ENCODE assay signal across 18 cellular contexts in genomic region chr14:102727336-102728095, GRCh38.
"Had no signal": no experiment of that assay in that cellular context is flagged by ENCODE, and none has a peak within 500 bp of the region (broad histone marks: within the 10 kb centered on the region; RNA-seq: fewer than 3 reads in every experiment).

No MANE protein-coding gene starts in this region.

- H3K4me3 Mint-ChIP-seq: activated CD4-positive, alpha-beta memory T cell treated with anti-CD3 and anti-CD28 coated beads for 36 hours; activated CD4-positive, alpha-beta T cell treated with anti-CD3 and anti-CD28 coated beads for 36 hours; activated naive CD4-positive, alpha-beta T cell treated with anti-CD3 and anti-CD28 coated beads, Interleukin-2, amount 50 U/mL, for 24 hours; activated T-cell treated with anti-CD3 and anti-CD28 coated beads, Interleukin-2, amount 50 U/mL, for 4 hours; memory B cell; nephron had no signal

- H3K9me3 Mint-ChIP-seq: activated CD4-positive, alpha-beta memory T cell treated with anti-CD3 and anti-CD28 coated beads for 36 hours; activated naive CD4-positive, alpha-beta T cell treated with anti-CD3 and anti-CD28 coated beads, Interleukin-2, amount 50 U/mL, for 24 hours; activated T-cell treated with anti-CD3 and anti-CD28 coated beads, Interleukin-2, amount 50 U/mL, for 4 hours; memory B cell; nephron had no signal

- H3K27me3 ChIP-seq: adrenal gland, gastroesophageal sphincter, upper lobe of left lung had no signal

- H3K27ac ChIP-seq: adrenal gland, coronary artery, epithelial cell of prostate, gastroesophageal sphincter, upper lobe of left lung, WERI-Rb-1 had no signal

- H3K4me1 ChIP-seq: adrenal gland, gastroesophageal sphincter, upper lobe of left lung had no signal

- H3K27me3 Mint-ChIP-seq: activated CD4-positive, alpha-beta memory T cell treated with anti-CD3 and anti-CD28 coated beads for 36 hours; activated CD4-positive, alpha-beta T cell treated with anti-CD3 and anti-CD28 coated beads for 36 hours; activated naive CD4-positive, alpha-beta T cell treated with anti-CD3 and anti-CD28 coated beads, Interleukin-2, amount 50 U/mL, for 24 hours; memory B cell had no signal

- DNase-seq: activated CD4-positive, alpha-beta memory T cell treated with anti-CD3 and anti-CD28 coated beads for 36 hours; activated CD4-positive, alpha-beta T cell treated with anti-CD3 and anti-CD28 coated beads for 36 hours; activated effector memory CD4-positive, alpha-beta T cell treated with Interleukin-2 at 50 U/mL for 16 hours; activated T-cell treated with anti-CD3 and anti-CD28 coated beads, Interleukin-2, amount 50 U/mL, for 4 hours; central memory CD4-positive, alpha-beta T cell; effector CD8-positive, alpha-beta T cell; stimulated activated CD4-positive, alpha-beta T cell treated with anti-CD3 and anti-CD28 coated beads, Interleukin-2, amount 100 ng/mL, for 24 hours; stimulated activated naive CD4-positive, alpha-beta T cell; upper lobe of left lung; WERI-Rb-1 had no signal

- H3K27ac Mint-ChIP-seq: activated CD4-positive, alpha-beta memory T cell treated with anti-CD3 and anti-CD28 coated beads for 36 hours; activated CD4-positive, alpha-beta T cell treated with anti-CD3 and anti-CD28 coated beads for 36 hours; activated naive CD4-positive, alpha-beta T cell treated with anti-CD3 and anti-CD28 coated beads, Interleukin-2, amount 50 U/mL, for 24 hours; nephron had no signal

- H3K4me3 ChIP-seq: adrenal gland, coronary artery, gastroesophageal sphincter, upper lobe of left lung had no signal

- H3K9me3 ChIP-seq: adrenal gland, gastroesophageal sphincter, upper lobe of left lung had no signal

- H3K4me1 Mint-ChIP-seq: activated CD4-positive, alpha-beta T cell treated with anti-CD3 and anti-CD28 coated beads for 36 hours; activated naive CD4-positive, alpha-beta T cell treated with anti-CD3 and anti-CD28 coated beads, Interleukin-2, amount 50 U/mL, for 24 hours; memory B cell had no signal

- ATAC-seq: activated CD4-positive, alpha-beta T cell treated with anti-CD3 and anti-CD28 coated beads for 36 hours; activated T-cell treated with anti-CD3 and anti-CD28 coated beads, Interleukin-2, amount 50 U/mL, for 4 hours; gastroesophageal sphincter; SK-N-SH treated with all-trans-retinoic acid at 6 μM for 48 hours had no signal
